8 cellular contexts compared by ENCODE assay signal in genomic region chr18:74147491-74147778, GRCh38. TPM values are rescaled to one million over a fixed set of nuclear protein-coding genes. Genes with fewer than 3 reads are reported as not detected.
DNase-seq lines count a peak whose midpoint lies in the region; ATAC-seq and TF ChIP-seq lines count a peak whose summit lies in the region.

No MANE protein-coding gene starts in this region.

- no peak for TF ChIP-seq POLR2A in uterus (IDR thresholded peaks at IDR 0.05)

- DNase-seq in cardiac muscle cell (ENCODE audit: low read depth in 1 of 2, low spot score in 1 of 2) (no peak), Right ventricle myocardium superior (no peak), MCF 10A (ENCODE audit: unreplicated experiment) (no peak), mesothelial cell of epicardium (ENCODE audit: low spot score in 2 of 2, unreplicated experiment in 2 of 2) (no peak), uterus (no peak), left colon (no peak), NK-92 (lab: John Stamatoyannopoulos, UW; ENCODE audit: unreplicated experiment) (no peak), GM13976 (ENCODE audit: low spot score) (no peak)

- no TSS peak for BruUV-seq in MCF 10A (replicated peaks; lab: Mats Ljungman, UMichigan)

- TF ChIP-seq CTCF in cardiac muscle cell (IDR thresholded peaks at IDR 0.05; ENCODE audit: low read depth, low read length) (no peak), MCF 10A (IDR thresholded peaks at IDR 0.05; ENCODE audit: unreplicated experiment) (no peak), mesothelial cell of epicardium (IDR thresholded peaks at IDR 0.05; ENCODE audit: unreplicated experiment) (no peak), uterus (IDR thresholded peaks at IDR 0.05) (no peak), GM13976 (IDR thresholded peaks at IDR 0.05; ENCODE audit: borderline replicate concordance, control extremely low read depth, extremely low read depth, insufficient read depth, missing control alignments) (no peak)

- H3K4me3 ChIP-seq in cardiac muscle cell = peak overlapping the region; percentile 86
- peak overlapping the region; percentile 73 to 84 for H3K4me3 ChIP-seq in uterus

- H3K4me3 Mint-ChIP-seq in MCF 10A (ENCODE audit: unreplicated experiment) (peak overlapping the region; percentile 94), mesothelial cell of epicardium (peak overlapping the region; percentile 99)

- H3K27me3 ChIP-seq in cardiac muscle cell (peaks cover 6% of the 10 kb centered on the region), uterus (no peaks in the 10 kb centered on the region)

- H3K27ac Mint-ChIP-seq in MCF 10A (ENCODE audit: low read depth, unreplicated experiment) (peak overlapping the region; percentile 93), mesothelial cell of epicardium (peak overlapping the region; percentile 97)

- H3K4me1 Mint-ChIP-seq in MCF 10A (ENCODE audit: insufficient read depth, unreplicated experiment) (peaks cover 9% of the 10 kb centered on the region), mesothelial cell of epicardium (peaks cover 35% of the 10 kb centered on the region)

- ATAC-seq in Right ventricle myocardium superior (ENCODE audit: poor library complexity) (no peak), left colon (no peak)

- POLR2A ChIA-PET in MCF 10A (lab: Yijun Ruan, JAX) = interaction anchor here (0.7 kb wide), 1 partner anchor 659 kb away, joined by 3 read pairs; no protein-coding TSS in a partner anchor

- in situ Hi-C loops in GM13976 (cut with MboI; ENCODE audit: low sequenced_read_pairs, unreplicated experiment) = no loop called here

- H3K36me3 ChIP-seq in cardiac muscle cell = no peaks in the 10 kb centered on the region
- H3K36me3 ChIP-seq in uterus = no peaks in the 10 kb centered on the region

- H3K4me1 ChIP-seq in cardiac muscle cell (ENCODE audit: low read depth) (peaks cover 12% of the 10 kb centered on the region), uterus (peaks cover 0 to 6% of the 10 kb centered on the region in 2 donors)

- no peaks in the 10 kb centered on the region for H3K27me3 Mint-ChIP-seq in MCF 10A (ENCODE audit: insufficient read depth, unreplicated experiment)
- no peaks in the 10 kb centered on the region for H3K27me3 Mint-ChIP-seq in mesothelial cell of epicardium (ENCODE audit: low read depth)

- H3K27ac ChIP-seq in cardiac muscle cell (no peak overlapping the region), uterus (peak overlapping the region; percentile 94 to 96)

- no peaks in the 10 kb centered on the region for H3K9me3 ChIP-seq in cardiac muscle cell (ENCODE audit: low read depth)
- H3K9me3 ChIP-seq in uterus = no peaks in the 10 kb centered on the region

- intact Hi-C loops in Right ventricle myocardium superior (cut with DNase I) (no loop called here), MCF 10A (cut with micrococcal nuclease) (no loop called here), uterus (cut with DNase I; ENCODE audit: low total_unique reads) (no loop called here), left colon (cut with DNase I, micrococcal nuclease) (no loop called here)

- CTCF ChIA-PET in MCF 10A (lab: Yijun Ruan, JAX) = no interaction called here

- H3K36me3 Mint-ChIP-seq in MCF 10A (ENCODE audit: insufficient read depth, unreplicated experiment) = peaks cover 12% of the 10 kb centered on the region
- no peaks in the 10 kb centered on the region for H3K36me3 Mint-ChIP-seq in mesothelial cell of epicardium

- H3K9me3 Mint-ChIP-seq in MCF 10A (ENCODE audit: unreplicated experiment) (no peaks in the 10 kb centered on the region), mesothelial cell of epicardium (no peaks in the 10 kb centered on the region)

RNA-seq across cellular contexts. Expression of gene FBXO15, which starts 0.2 kb away (rescaled TPM):
- 1.3 and 3.5 TPM in 2 replicates for total RNA-seq in cardiac muscle cell
- 4.6 and 6.7 TPM in 2 replicates for polyA plus RNA-seq in cardiac muscle cell
- not detected for total RNA-seq in Right ventricle myocardium superior
- total RNA-seq in MCF 10A (2022) = 0.79 and 0.91 TPM in 2 replicates
- 1.6 to 2.3 TPM (median 2.2 TPM) in 3 replicates for total RNA-seq in mesothelial cell of epicardium
- 1 to 10 TPM in 1 of 4 donors, under 1 TPM in 1, not detected in 2; 0.76 to 3.0 TPM for total RNA-seq in uterus
- under 1 TPM in 1 of 2 donors, not detected in 1; 0.42 TPM for total RNA-seq in left colon

RNA-seq across cellular contexts. Expression of gene TIMM21, which starts 0.9 kb away (rescaled TPM):
- total RNA-seq in cardiac muscle cell = 30.9 and 57.3 TPM in 2 replicates
- 120 and 147 TPM in 2 replicates for polyA plus RNA-seq in cardiac muscle cell
- 158 TPM for total RNA-seq in Right ventricle myocardium superior
- 33.4 and 48.3 TPM in 2 replicates for total RNA-seq in MCF 10A (2022)
- total RNA-seq in mesothelial cell of epicardium = 22.8 to 24.4 TPM (median 24.0 TPM) in 3 replicates
- 10 to 100 TPM; 15.0 to 44.0 (median 17.2) TPM for total RNA-seq in uterus
- total RNA-seq in left colon = 10 to 100 TPM; 24.7 to 27.5 TPM
